ENCODE assay signal across 11 cellular contexts in genomic region chr4:76856183-76856969, GRCh38. TPM values are rescaled to one million over a fixed set of nuclear protein-coding genes. Genes with fewer than 3 reads are reported as not detected.
DNase-seq lines count a peak whose midpoint lies in the region; ATAC-seq and TF ChIP-seq lines count a peak whose summit lies in the region.
"Had no signal": no experiment of that assay in that cellular context is flagged by ENCODE, and none has a peak within 500 bp of the region (broad histone marks: within the 10 kb centered on the region; RNA-seq: fewer than 3 reads in every experiment).

No MANE protein-coding gene starts in this region.

- no peak overlapping the region; the same call in 1 of the 2 replicates for H2BK20ac ChIP-seq in IMR-90 (ENCODE audit: low read depth, low read length)

- no peaks in the 10 kb centered on the region; the same call in 1 of the 2 replicates for H3K9me1 ChIP-seq in IMR-90 (ENCODE audit: insufficient read depth, low read length)

- H4K91ac ChIP-seq in IMR-90 (ENCODE audit: insufficient read depth, low read depth, low read length) = no peak overlapping the region

- BruUV-seq in IMR-90 (replicated peaks; lab: Mats Ljungman, UMichigan) = no TSS peak

- DNase-seq in AG09309 (ENCODE audit: low read depth) (peak; percentile 31), IMR-90 (peak; percentile 74), colonic mucosa (peak; percentile 66), myocyte (ENCODE audit: low read depth) (peak; percentile 50), NCI-H748 treated with DMSO at 0.1 percent for 48 hours (lab: John Stamatoyannopoulos, UW) (no peak)
- DNase-seq in naive thymus-derived CD4-positive, alpha-beta T cell = no peak
- DNase-seq: activated T-cell treated with anti-CD3 and anti-CD28 coated beads, Interleukin-2, amount 50 U/mL, for 4 hours; MM.1S had no signal

- in situ Hi-C loops in IMR-90 (cut with MboI; ENCODE audit: low sequenced_read_pairs) = no loop called here

- TF ChIP-seq RAD21 in IMR-90 (IDR thresholded peaks at IDR 0.05; ENCODE audit: low read length) = no peak

- peaks cover 0 to 3% (median 0%) of the 10 kb centered on the region in 7 donors for H3K4me1 Mint-ChIP-seq in naive thymus-derived CD4-positive, alpha-beta T cell

- no peak overlapping the region for H3K27ac Mint-ChIP-seq in naive thymus-derived CD4-positive, alpha-beta T cell

- H3K4ac ChIP-seq in IMR-90 (ENCODE audit: low read depth, low read length) = no peak overlapping the region

- H4K20me1 ChIP-seq in IMR-90 (ENCODE audit: insufficient read depth, low read length) = no peaks in the 10 kb centered on the region

- dilution Hi-C loops in IMR-90 (cut with HindIII; ENCODE audit: low sequenced_read_pairs, unreplicated experiment) = no loop called here

- 0% methylated on average over 1 of the region's 3 CpGs; no CpG with 5 or more reads in 1 of the 2 experiments for WGBS in IMR-90 (ENCODE audit: extremely low coverage in 2 of 2, insufficient read length in 1 of 2), 2 experiments

- peaks cover 8% of the 10 kb centered on the region for H3K4me1 ChIP-seq in IMR-90 (ENCODE audit: control insufficient read depth, insufficient read depth, low read length)
- no peaks in the 10 kb centered on the region for H3K4me1 ChIP-seq in colonic mucosa
- no peaks in the 10 kb centered on the region for H3K4me1 ChIP-seq in naive thymus-derived CD4-positive, alpha-beta T cell (ENCODE audit: control insufficient read depth in 2 of 2, insufficient read depth in 2 of 2, low read length in 2 of 2)

- no peak overlapping the region for H2BK15ac ChIP-seq in IMR-90 (ENCODE audit: low read depth, low read length)

- H3K9ac ChIP-seq in IMR-90 (ENCODE audit: low read depth, low read length) (no peak overlapping the region), colonic mucosa (ENCODE audit: low read depth in 2 of 2, low read length in 2 of 2) (no peak overlapping the region)

- CTCF ChIA-PET in IMR-90 (lab: Yijun Ruan, JAX) = interaction anchor here (1.1 kb wide), 1 partner anchor 49 kb away, joined by 3 read pairs; no protein-coding TSS in a partner anchor
- CTCF ChIA-PET in naive thymus-derived CD4-positive, alpha-beta T cell (lab: Charles Lee) = interaction anchor here (0.9 kb wide), 1 partner anchor 36 kb away, joined by 3 read pairs; no protein-coding TSS in a partner anchor

- H3K23ac ChIP-seq in IMR-90 (ENCODE audit: low read depth, low read length) = no peak overlapping the region

- no peak for TF ChIP-seq CTCF in AG09309 (IDR thresholded peaks at IDR 0.05; ENCODE audit: control insufficient read depth, insufficient read depth, low read depth, low read length, missing control alignments)
- no peak for TF ChIP-seq CTCF in IMR-90 (conservative IDR thresholded peaks at IDR 0.05; ENCODE audit: low read depth, low read length)
- TF ChIP-seq CTCF in colonic mucosa (IDR thresholded peaks at IDR 0.05) = no peak

- peaks cover 0 to 17% (median 8%) of the 10 kb centered on the region in 5 donors for H3K27me3 Mint-ChIP-seq in naive thymus-derived CD4-positive, alpha-beta T cell

- no peak overlapping the region for H2AFZ ChIP-seq in IMR-90 (replicated peaks; ENCODE audit: low read length, poor library complexity)

- no peaks in the 10 kb centered on the region for H3K36me3 ChIP-seq in IMR-90 (ENCODE audit: control insufficient read depth, insufficient read depth, low read length)
- H3K36me3 ChIP-seq in colonic mucosa = no peaks in the 10 kb centered on the region
- no peaks in the 10 kb centered on the region for H3K36me3 ChIP-seq in naive thymus-derived CD4-positive, alpha-beta T cell (ENCODE audit: control insufficient read depth in 2 of 3, insufficient read depth in 3 of 3, low read length in 3 of 3)

- no peak overlapping the region for H2AK9ac ChIP-seq in IMR-90 (replicated peaks; ENCODE audit: low read depth, low read length, poor library complexity)

- no peak overlapping the region for H2BK120ac ChIP-seq in IMR-90 (ENCODE audit: low read depth, low read length)

- ATAC-seq in IMR-90 (ENCODE audit: low read depth) (peak; percentile 91), GM21619 (IDR thresholded peaks at IDR 0.05; ENCODE audit: unreplicated experiment) (no peak), HG03432 (IDR thresholded peaks at IDR 0.05; ENCODE audit: unreplicated experiment) (no peak)
- no peak for ATAC-seq in naive thymus-derived CD4-positive, alpha-beta T cell
- ATAC-seq: activated T-cell treated with anti-CD3 and anti-CD28 coated beads, Interleukin-2, amount 50 U/mL, for 4 hours had no signal

- H3K14ac ChIP-seq in IMR-90 (replicated peaks; ENCODE audit: low read depth, low read length) = no peak overlapping the region

- H3K27ac ChIP-seq in IMR-90 (ENCODE audit: insufficient read depth, low read length) (no peak overlapping the region), colonic mucosa (peak overlapping the region; percentile 23)
- H3K27ac ChIP-seq in naive thymus-derived CD4-positive, alpha-beta T cell (ENCODE audit: low read depth, low read length) = no peak overlapping the region

- H3K36me3 Mint-ChIP-seq in naive thymus-derived CD4-positive, alpha-beta T cell = no peaks in the 10 kb centered on the region

- H3K56ac ChIP-seq in IMR-90 (ENCODE audit: extremely low read depth, insufficient read depth, low read length) = no peak overlapping the region

- H3K27me3 ChIP-seq in IMR-90 (ENCODE audit: control insufficient read depth, insufficient read depth, low read length) (no peaks in the 10 kb centered on the region), colonic mucosa (no peaks in the 10 kb centered on the region)
- H3K27me3 ChIP-seq in naive thymus-derived CD4-positive, alpha-beta T cell (ENCODE audit: control insufficient read depth in 2 of 2, insufficient read depth in 2 of 2, low read length in 2 of 2) = no peaks in the 10 kb centered on the region

- H3K4me3 Mint-ChIP-seq in naive thymus-derived CD4-positive, alpha-beta T cell = no peak overlapping the region
- H3K4me3 Mint-ChIP-seq: activated T-cell treated with anti-CD3 and anti-CD28 coated beads, Interleukin-2, amount 50 U/mL, for 4 hours had no signal

- H3K9me3 ChIP-seq in IMR-90 (ENCODE audit: control insufficient read depth, insufficient read depth, low read length) (no peaks in the 10 kb centered on the region), colonic mucosa (no peaks in the 10 kb centered on the region)
- no peaks in the 10 kb centered on the region for H3K9me3 ChIP-seq in naive thymus-derived CD4-positive, alpha-beta T cell (ENCODE audit: control insufficient read depth in 2 of 3, low read length in 3 of 3)

- H3K9me3 Mint-ChIP-seq in naive thymus-derived CD4-positive, alpha-beta T cell = peaks cover 0 to 3% (median 0%) of the 10 kb centered on the region in 11 donors
- H3K9me3 Mint-ChIP-seq: activated T-cell treated with anti-CD3 and anti-CD28 coated beads, Interleukin-2, amount 50 U/mL, for 4 hours had no signal

- H3K4me2 ChIP-seq in IMR-90 (ENCODE audit: low read depth, low read length) = peak overlapping the region; percentile 32; the same call in 1 of the 2 replicates

- TF ChIP-seq POLR2A in IMR-90 (IDR thresholded peaks at IDR 0.05; ENCODE audit: low read depth, low read length) = no peak

- H2BK5ac ChIP-seq in IMR-90 (ENCODE audit: low read depth, low read length, poor library complexity, severe bottlenecking) = no peak overlapping the region

- no peak overlapping the region for H3K18ac ChIP-seq in IMR-90 (ENCODE audit: low read depth, low read length)

- H4K8ac ChIP-seq in IMR-90 (ENCODE audit: low read depth in 2 of 2, low read length in 2 of 2) = no peak overlapping the region

- H3K79me1 ChIP-seq in IMR-90 (ENCODE audit: low read depth in 1 of 2, low read length in 2 of 2) = no peaks in the 10 kb centered on the region

- H3K4me3 ChIP-seq in AG09309 (ENCODE audit: control insufficient read depth, low read depth, low read length) = no peak overlapping the region
- no peak overlapping the region for H3K4me3 ChIP-seq in IMR-90 (ENCODE audit: insufficient read depth, low read depth, low read length)
- H3K4me3 ChIP-seq in colonic mucosa = no peak overlapping the region
- H3K4me3 ChIP-seq in naive thymus-derived CD4-positive, alpha-beta T cell (ENCODE audit: low read length) = no peak overlapping the region

- no peak overlapping the region for H4K5ac ChIP-seq in IMR-90 (ENCODE audit: low read depth, low read length)

- POLR2A ChIA-PET in IMR-90 (lab: Charles Lee; ENCODE audit: unreplicated experiment) = no interaction called here
- POLR2A ChIA-PET in naive thymus-derived CD4-positive, alpha-beta T cell (lab: Charles Lee) = no interaction called here

- H2AK5ac ChIP-seq in IMR-90 (ENCODE audit: low read depth, low read length) = no peak overlapping the region

- intact Hi-C loops in IMR-90 (cut with micrococcal nuclease) = loop anchor here (5.0 kb wide), 1 partner anchor 86 kb away; no protein-coding TSS in a partner anchor
- intact Hi-C loops in colonic mucosa (cut with DNase I) = no loop called here
- intact Hi-C loops in naive thymus-derived CD4-positive, alpha-beta T cell (cut with micrococcal nuclease) = no loop called here

TF ChIP-seq in IMR-90, 13 proteins besides CTCF, POLR2A, EP300 and RAD21 (continues in another document):
- TF ChIP-seq FOS (IDR thresholded peaks at IDR 0.05; ENCODE audit: low read depth, low read length) = no peak
- TF ChIP-seq ELK1 (IDR thresholded peaks at IDR 0.05; ENCODE audit: borderline replicate concordance, low read depth, low read length) = no peak
- TF ChIP-seq CEBPB (IDR thresholded peaks at IDR 0.05; ENCODE audit: low read depth, low read length) = no peak
- no peak for TF ChIP-seq MAZ (IDR thresholded peaks at IDR 0.05; ENCODE audit: borderline replicate concordance, low read depth, low read length)
- TF ChIP-seq MXI1 (IDR thresholded peaks at IDR 0.05; ENCODE audit: borderline replicate concordance, low read depth, low read length) = no peak
- TF ChIP-seq RFX5 (IDR thresholded peaks at IDR 0.05; ENCODE audit: low read depth, low read length) = no peak
- TF ChIP-seq SMC3 (IDR thresholded peaks at IDR 0.05; ENCODE audit: low read depth, low read length) = no peak

RNA-seq across cellular contexts. Expression of gene SOWAHB, which starts 41.6 kb away (rescaled TPM):
- total RNA-seq in IMR-90 (2012; rRNA removed) (under 0.01 TPM in 1 of 2 replicates, not detected in the other), colonic mucosa (10 to 100 TPM; 20.8 to 25.7 TPM), myocyte (0.05 TPM in 1 of 2 replicates, not detected in the other)
- not detected in 2 replicates for polyA plus RNA-seq in IMR-90 (2012; rRNA removed)
- 0.01 and 0.02 TPM in 2 replicates for polyA plus RNA-seq in IMR-90 (2012; cell fraction: cytosol; rRNA removed)
- 0.02 and 0.03 TPM in 2 replicates for polyA plus RNA-seq in IMR-90 (2012; cell fraction: nucleus; rRNA removed; ENCODE audit: low replicate concordance)
- 0.19 TPM for polyA plus RNA-seq in myocyte (2012)
- not detected for total RNA-seq in naive thymus-derived CD4-positive, alpha-beta T cell
- polyA plus RNA-seq in naive thymus-derived CD4-positive, alpha-beta T cell = under 1 TPM in 1 of 2 donors, not detected in 1; 0.05 TPM
- total RNA-seq: mesenteric fat pad had no signal

Comparison
In these comparisons a context has a peak if more than half of its experiments do, and no peak if none do; other contexts are left out.
1. DNase-seq: peak in AG09309 (single experiment), IMR-90 (single experiment), colonic mucosa (single experiment) and myocyte (single experiment); none in naive thymus-derived CD4-positive, alpha-beta T cell (0 of 9) and NCI-H748 treated with DMSO at 0.1 percent for 48 hours (single experiment).
2. RNA of gene SOWAHB, which starts 41.6 kb away (total RNA-seq): 20.8 to 25.7 TPM in colonic mucosa; under 0.01 TPM in IMR-90, 0.05 TPM in myocyte and not detected in naive thymus-derived CD4-positive, alpha-beta T cell; every median in the first group is over 10 times any median in the second.